ENCODE assay signal across 27 cellular contexts in the genomic region with DNA sequence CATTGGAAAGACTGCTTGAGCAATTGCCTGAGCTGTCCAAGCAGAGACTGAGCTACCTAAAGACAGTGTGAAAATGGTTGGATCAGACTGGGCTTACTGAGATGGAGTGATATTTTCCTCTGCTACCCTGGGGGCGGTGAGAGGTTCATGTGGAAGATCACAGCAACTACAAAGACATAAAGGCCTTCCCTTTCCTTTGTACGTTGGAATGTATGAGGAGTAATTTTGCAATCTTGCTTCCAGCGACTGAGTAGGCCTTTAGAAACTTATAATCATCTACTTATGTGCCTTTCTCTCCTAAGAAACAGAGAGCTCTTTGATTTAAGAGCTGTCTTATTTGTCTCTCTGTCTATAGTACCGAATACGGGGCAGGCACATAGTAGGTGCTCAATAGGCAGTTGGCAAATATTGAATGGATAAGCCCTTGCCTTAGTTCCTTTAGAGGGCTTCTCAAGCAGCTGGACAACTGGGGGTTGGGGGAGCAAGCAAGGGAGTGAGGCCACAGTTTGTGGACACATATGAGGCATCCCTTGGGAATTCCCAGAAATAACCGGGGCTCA. TPM values are rescaled to one million over a fixed set of nuclear protein-coding genes. Genes with fewer than 3 reads are reported as not detected.
DNase-seq lines count a peak whose midpoint lies in the region; TF ChIP-seq lines count a peak whose summit lies in the region.
"Had no signal": no experiment of that assay in that cellular context is flagged by ENCODE, and none has a peak within 500 bp of the region (broad histone marks: within the 10 kb centered on the region; RNA-seq: fewer than 3 reads in every experiment).

No MANE protein-coding gene starts in this region.

- no peaks in the 10 kb centered on the region for H3K36me3 ChIP-seq in osteoblast (ENCODE audit: insufficient read depth, low read length)
- H3K36me3 ChIP-seq: BLaER1 treated with 17β-estradiol and CSF1 and Interleukin-3, amounts not matched to agents 10 nM and 100 nM; esophagus muscularis mucosa; stomach; upper lobe of right lung had no signal

- no peaks in the 10 kb centered on the region for H3K79me2 ChIP-seq in osteoblast (ENCODE audit: insufficient read depth, low read length)

- peak overlapping the region; percentile 24 for H2AFZ ChIP-seq in osteoblast (ENCODE audit: low read length)

- no peaks in the 10 kb centered on the region for H4K20me1 ChIP-seq in osteoblast (ENCODE audit: insufficient read depth, low read length)
- H4K20me1 ChIP-seq: BLaER1 treated with 17β-estradiol and CSF1 and Interleukin-3, amounts not matched to agents 10 nM and 100 nM had no signal

- H3K27me3 ChIP-seq in osteoblast (ENCODE audit: insufficient read depth, low read length), result no peaks in the 10 kb centered on the region
- H3K27me3 ChIP-seq: body of pancreas, upper lobe of right lung had no signal

- H3K9me3 ChIP-seq in osteoblast (ENCODE audit: low read depth, low read length), result no peaks in the 10 kb centered on the region
- H3K9me3 ChIP-seq: A549, body of pancreas, Caco-2, esophagus muscularis mucosa, stomach, upper lobe of right lung had no signal

- H3K4me1 ChIP-seq in osteoblast (ENCODE audit: insufficient read depth, low read length), result peaks cover 17% of the 10 kb centered on the region
- H3K4me1 ChIP-seq: BLaER1 treated with 17β-estradiol and CSF1 and Interleukin-3, amounts not matched to agents 10 nM and 100 nM; body of pancreas; esophagus muscularis mucosa; stomach; upper lobe of right lung had no signal

- peak; percentile 48 for DNase-seq in AG10803 (ENCODE audit: low read depth)
- peak; percentile 3 for DNase-seq in M059J (ENCODE audit: low read depth)
- no peak for DNase-seq in epithelial cell of prostate (ENCODE audit: low read depth, low spot score)
- DNase-seq in osteoblast (ENCODE audit: insufficient read length, low spot score, missing footprints), result no peak
- no peak for DNase-seq in NCI-H748 (lab: John Stamatoyannopoulos, UW; ENCODE audit: unreplicated experiment)
- DNase-seq in KG1 (lab: John Stamatoyannopoulos, UW), result no peak
- no peak for DNase-seq in Kasumi-1 (lab: John Stamatoyannopoulos, UW)
- DNase-seq in NCI-H1048 (lab: John Stamatoyannopoulos, UW), result no peak
- DNase-seq: activated CD4-positive, alpha-beta T cell treated with anti-CD3 and anti-CD28 coated beads, Interleukin-2, amount 50 U/mL, for 48 hours; activated gamma-delta T cell; body of pancreas; Caco-2; effector CD8-positive, alpha-beta T cell; glutamatergic neuron; NCI-H1436; NCI-H446 treated with DMSO at 0.1 percent for 48 hours; stimulated activated CD8-positive, alpha-beta memory T cell treated with anti-CD3 and anti-CD28 coated beads, Interleukin-4, amount 100 ng/mL, for 48 hours; stomach; T-helper 9 cell; upper lobe of right lung had no signal

- peak overlapping the region; percentile 14 for H3K27ac ChIP-seq in epithelial cell of prostate
- no peak overlapping the region for H3K27ac ChIP-seq in osteoblast (ENCODE audit: low read depth, low read length)
- H3K27ac ChIP-seq: A549; BLaER1 treated with 17β-estradiol and CSF1 and Interleukin-3, amounts not matched to agents 10 nM and 100 nM; body of pancreas; esophagus muscularis mucosa; stomach; upper lobe of right lung had no signal

- TF ChIP-seq CTCF in AG10803 (conservative IDR thresholded peaks at IDR 0.05; ENCODE audit: low read length) (no peak), osteoblast (IDR thresholded peaks at IDR 0.05; ENCODE audit: extremely low read depth, low read depth, low read length) (no peak)

- H3K4me2 ChIP-seq in osteoblast (ENCODE audit: insufficient read depth, low read length), result no peak overlapping the region
- H3K4me2 ChIP-seq: A549; BLaER1 treated with 17β-estradiol and CSF1 and Interleukin-3, amounts not matched to agents 10 nM and 100 nM had no signal

- H3K4me3 ChIP-seq in AG10803 (ENCODE audit: low read length) (no peak overlapping the region), osteoblast (ENCODE audit: insufficient read depth, low read length) (no peak overlapping the region)
- H3K4me3 ChIP-seq: A549; BLaER1 treated with 17β-estradiol and CSF1 and Interleukin-3, amounts not matched to agents 10 nM and 100 nM; body of pancreas; esophagus muscularis mucosa; stomach; upper lobe of right lung had no signal

RNA-seq across cellular contexts. Expression of a gene that starts 2.4 kb away (rescaled TPM):
- total RNA-seq in M059J (2014; rRNA removed; shearing (Covaris generic)), result not detected in 2 replicates
- total RNA-seq in osteoblast, result under 0.01 TPM in 1 of 2 replicates, not detected in the other
- total RNA-seq: chondrocyte, neural crest cell, OCI-LY7, stomach, WTC11 had no signal

RNA-seq across cellular contexts. Expression of a gene that starts 15.7 kb away (rescaled TPM):
- 6.1 and 7.6 TPM in 2 replicates for total RNA-seq in M059J (2014; rRNA removed; shearing (Covaris generic))
- total RNA-seq in osteoblast, result 2.1 and 2.2 TPM in 2 replicates

RNA-seq across cellular contexts. Expression of a gene that starts 19.2 kb away (rescaled TPM):
- not detected in 2 replicates for total RNA-seq in M059J (2014; rRNA removed; shearing (Covaris generic))
- total RNA-seq in osteoblast, result under 0.01 TPM in 1 of 2 replicates, not detected in the other
- total RNA-seq: body of pancreas, Caco-2, chondrocyte, esophagus muscularis mucosa, neural crest cell, OCI-LY7, stomach, upper lobe of right lung, WTC11 had no signal

RNA-seq across cellular contexts. Expression of a gene that starts 40.6 kb away (rescaled TPM):
- total RNA-seq in M059J (2014; rRNA removed; shearing (Covaris generic)), result 0.20 and 0.99 TPM in 2 replicates
- total RNA-seq in osteoblast, result 0.36 and 0.59 TPM in 2 replicates
- total RNA-seq: Caco-2, chondrocyte, OCI-LY7 had no signal

Comparison
In these comparisons a context has a peak if more than half of its experiments do, and no peak if none do; other contexts are left out.
1. DNase-seq: peak in AG10803 (single experiment) and M059J (single experiment); none in epithelial cell of prostate (single experiment), osteoblast (single experiment), NCI-H748 (single experiment), KG1 (single experiment), Kasumi-1 (0 of 2) and NCI-H1048 (single experiment).